ENCODE assay signal across 33 cellular contexts in genomic region chr10:64306888-64307287, GRCh38.
"Had no signal": no experiment of that assay in that cellular context is flagged by ENCODE, and none has a peak within 500 bp of the region (broad histone marks: within the 10 kb centered on the region; RNA-seq: fewer than 3 reads in every experiment).

No MANE protein-coding gene starts in this region.

- H3K36me3 ChIP-seq: adrenal gland, ascending aorta, breast epithelium, esophagus muscularis mucosa, gastrocnemius medialis had no signal

- ATAC-seq: activated CD4-positive, alpha-beta T cell treated with anti-CD3 and anti-CD28 coated beads for 36 hours; activated CD8-positive, alpha-beta memory T cell treated with anti-CD3 and anti-CD28 coated beads, Interleukin-2, amount 10 ng/mL, durations not matched to agents 7 days and 5 days; activated CD8-positive, alpha-beta T cell treated with anti-CD3 and anti-CD28 coated beads, Interleukin-2, amount 10 ng/mL, durations not matched to agents 7 days and 5 days; activated naive CD8-positive, alpha-beta T cell treated with anti-CD3 and anti-CD28 coated beads, Interleukin-2, amount 50 U/mL, for 24 hours; effector memory CD8-positive, alpha-beta T cell; foreskin keratinocyte; gastrocnemius medialis had no signal

- H3K27me3 ChIP-seq: adrenal gland, ascending aorta, breast epithelium, esophagus muscularis mucosa, foreskin keratinocyte, gastrocnemius medialis had no signal

- H3K27me3 Mint-ChIP-seq: activated CD4-positive, alpha-beta memory T cell treated with anti-CD3 and anti-CD28 coated beads for 36 hours; activated CD4-positive, alpha-beta T cell treated with anti-CD3 and anti-CD28 coated beads for 36 hours; activated CD4-positive, alpha-beta T cell treated with anti-CD3 and anti-CD28 coated beads, Interleukin-2, amount 10 ng/mL, durations not matched to agents 24 days and 14 days; activated CD8-positive, alpha-beta memory T cell treated with anti-CD3 and anti-CD28 coated beads, Interleukin-2, amount 10 ng/mL, durations not matched to agents 7 days and 5 days; activated naive CD4-positive, alpha-beta T cell treated with anti-CD3 and anti-CD28 coated beads, Interleukin-2, amount 50 U/mL, for 24 hours; activated naive CD8-positive, alpha-beta T cell treated with anti-CD3 and anti-CD28 coated beads for 36 hours; activated naive CD8-positive, alpha-beta T cell treated with anti-CD3 and anti-CD28 coated beads, Interleukin-2, amount 50 U/mL, for 24 hours; brain; central memory CD8-positive, alpha-beta T cell; effector memory CD8-positive, alpha-beta T cell had no signal

- H3K4me3 Mint-ChIP-seq: activated CD4-positive, alpha-beta memory T cell treated with anti-CD3 and anti-CD28 coated beads for 36 hours; activated CD4-positive, alpha-beta T cell treated with anti-CD3 and anti-CD28 coated beads for 36 hours; activated CD4-positive, alpha-beta T cell treated with anti-CD3 and anti-CD28 coated beads, Interleukin-2, amount 10 ng/mL, durations not matched to agents 24 days and 14 days; activated CD8-positive, alpha-beta memory T cell treated with anti-CD3 and anti-CD28 coated beads, Interleukin-2, amount 10 ng/mL, durations not matched to agents 7 days and 5 days; activated CD8-positive, alpha-beta T cell treated with anti-CD3 and anti-CD28 coated beads, Interleukin-2, amount 10 ng/mL, durations not matched to agents 7 days and 5 days; activated naive CD4-positive, alpha-beta T cell treated with anti-CD3 and anti-CD28 coated beads for 36 hours; activated naive CD4-positive, alpha-beta T cell treated with anti-CD3 and anti-CD28 coated beads, Interleukin-2, amount 50 U/mL, for 24 hours; activated naive CD8-positive, alpha-beta T cell treated with anti-CD3 and anti-CD28 coated beads for 36 hours; activated naive CD8-positive, alpha-beta T cell treated with anti-CD3 and anti-CD28 coated beads, Interleukin-2, amount 50 U/mL, for 24 hours; activated T-helper 1 cell treated with anti-CD3 and anti-CD28 coated beads, Interleukin-12 subunit alpha, Interleukin-12 subunit beta, Interleukin-2, Interleukin-4 antibody, amounts not matched to agents 30 ng/mL and 10 ng/mL and 1 ng/mL, durations not matched to agents 14 hours and 24 hours and 36 hours; brain; central memory CD8-positive, alpha-beta T cell; effector memory CD8-positive, alpha-beta T cell had no signal

- H3K4me1 ChIP-seq: adrenal gland, ascending aorta, breast epithelium, esophagus muscularis mucosa, foreskin keratinocyte, gastrocnemius medialis had no signal

- H3K9me3 Mint-ChIP-seq: activated CD4-positive, alpha-beta T cell treated with anti-CD3 and anti-CD28 coated beads, Interleukin-2, amount 10 ng/mL, durations not matched to agents 24 days and 14 days; activated naive CD4-positive, alpha-beta T cell treated with anti-CD3 and anti-CD28 coated beads for 36 hours; activated naive CD4-positive, alpha-beta T cell treated with anti-CD3 and anti-CD28 coated beads, Interleukin-2, amount 50 U/mL, for 24 hours; activated naive CD8-positive, alpha-beta T cell treated with anti-CD3 and anti-CD28 coated beads, Interleukin-2, amount 50 U/mL, for 24 hours; activated T-helper 1 cell treated with anti-CD3 and anti-CD28 coated beads, Interleukin-12 subunit alpha, Interleukin-12 subunit beta, Interleukin-2, Interleukin-4 antibody, amounts not matched to agents 30 ng/mL and 10 ng/mL and 1 ng/mL, durations not matched to agents 14 hours and 24 hours and 36 hours; activated T-helper 2 cell treated with anti-CD3 and anti-CD28 coated beads, Interferon-gamma antibody, Interleukin-2, Interleukin-4, amounts not matched to agents 10 μg/mL and 5 μg/mL and 100 μg/mL, durations not matched to agents 14 hours and 24 hours and 36 hours; brain had no signal

- H3K27ac ChIP-seq: adrenal gland, ascending aorta, breast epithelium, esophagus muscularis mucosa, foreskin keratinocyte, gastrocnemius medialis had no signal

- H3K36me3 Mint-ChIP-seq: activated CD4-positive, alpha-beta memory T cell treated with anti-CD3 and anti-CD28 coated beads for 36 hours; activated CD8-positive, alpha-beta memory T cell treated with anti-CD3 and anti-CD28 coated beads, Interleukin-2, amount 10 ng/mL, durations not matched to agents 7 days and 5 days; activated naive CD4-positive, alpha-beta T cell treated with anti-CD3 and anti-CD28 coated beads, Interleukin-2, amount 50 U/mL, for 24 hours; activated naive CD8-positive, alpha-beta T cell treated with anti-CD3 and anti-CD28 coated beads for 36 hours; brain had no signal

- H3K4me1 Mint-ChIP-seq: activated CD4-positive, alpha-beta T cell treated with anti-CD3 and anti-CD28 coated beads for 36 hours; activated CD4-positive, alpha-beta T cell treated with anti-CD3 and anti-CD28 coated beads, Interleukin-2, amount 10 ng/mL, durations not matched to agents 24 days and 14 days; activated CD8-positive, alpha-beta memory T cell treated with anti-CD3 and anti-CD28 coated beads, Interleukin-2, amount 10 ng/mL, durations not matched to agents 7 days and 5 days; activated naive CD4-positive, alpha-beta T cell treated with anti-CD3 and anti-CD28 coated beads, Interleukin-2, amount 50 U/mL, for 24 hours; activated naive CD8-positive, alpha-beta T cell treated with anti-CD3 and anti-CD28 coated beads for 36 hours; activated naive CD8-positive, alpha-beta T cell treated with anti-CD3 and anti-CD28 coated beads, Interleukin-2, amount 50 U/mL, for 24 hours; central memory CD8-positive, alpha-beta T cell had no signal

- H3K9me3 ChIP-seq: adrenal gland, ascending aorta, breast epithelium, esophagus muscularis mucosa, gastrocnemius medialis had no signal

- DNase-seq: activated CD4-positive, alpha-beta memory T cell treated with anti-CD3 and anti-CD28 coated beads for 36 hours; activated CD4-positive, alpha-beta T cell treated with anti-CD3 and anti-CD28 coated beads for 36 hours; activated CD4-positive, alpha-beta T cell treated with anti-CD3 and anti-CD28 coated beads, Interleukin-2, amount 10 ng/mL, durations not matched to agents 24 days and 14 days; activated CD4-positive, CD25-positive, alpha-beta regulatory T cell; activated CD4-positive, CD25-positive, alpha-beta regulatory T cell treated with anti-CD3 and anti-CD28 coated beads, Interleukin-2, amount 50 U/mL, for 72 hours; activated CD8-positive, alpha-beta memory T cell treated with anti-CD3 and anti-CD28 coated beads, Interleukin-2, amount 10 ng/mL, durations not matched to agents 7 days and 5 days; activated CD8-positive, alpha-beta memory T cell treated with anti-CD3 and anti-CD28 coated beads, Interleukin-2, amount 50 U/mL, for 4 hours; activated CD8-positive, alpha-beta T cell treated with anti-CD3 and anti-CD28 coated beads, Interleukin-2, amount 10 ng/mL, durations not matched to agents 7 days and 5 days; activated effector memory CD4-positive, alpha-beta T cell treated with anti-CD3 and anti-CD28 coated beads, Interleukin-2, amount 50 U/mL, for 16 hours; activated naive CD4-positive, alpha-beta T cell treated with anti-CD3 and anti-CD28 coated beads for 36 hours; activated naive CD8-positive, alpha-beta T cell treated with anti-CD3 and anti-CD28 coated beads for 36 hours; activated naive CD8-positive, alpha-beta T cell treated with anti-CD3 and anti-CD28 coated beads, Interleukin-2, amount 50 U/mL, for 24 hours; activated T-cell treated with anti-CD3 and anti-CD28 coated beads, Interleukin-2, amount 50 U/mL, for 1 hour; activated T-cell treated with anti-CD3 and anti-CD28 coated beads, Interleukin-2, amount 50 U/mL, for 48 hours; adrenal gland; amygdala; cortex of kidney; dermis blood vessel endothelial cell; effector CD4-positive, alpha-beta T cell; effector memory CD8-positive, alpha-beta T cell; erythroblast; foreskin keratinocyte; gastrocnemius medialis; glutamatergic neuron; T-helper 2 cell had no signal

- H3K27ac Mint-ChIP-seq: activated CD4-positive, alpha-beta memory T cell treated with anti-CD3 and anti-CD28 coated beads for 36 hours; activated CD4-positive, alpha-beta T cell treated with anti-CD3 and anti-CD28 coated beads for 36 hours; activated CD4-positive, alpha-beta T cell treated with anti-CD3 and anti-CD28 coated beads, Interleukin-2, amount 10 ng/mL, durations not matched to agents 24 days and 14 days; activated CD8-positive, alpha-beta memory T cell treated with anti-CD3 and anti-CD28 coated beads, Interleukin-2, amount 10 ng/mL, durations not matched to agents 7 days and 5 days; activated CD8-positive, alpha-beta T cell treated with anti-CD3 and anti-CD28 coated beads, Interleukin-2, amount 10 ng/mL, durations not matched to agents 7 days and 5 days; activated naive CD4-positive, alpha-beta T cell treated with anti-CD3 and anti-CD28 coated beads for 36 hours; activated naive CD4-positive, alpha-beta T cell treated with anti-CD3 and anti-CD28 coated beads, Interleukin-2, amount 50 U/mL, for 24 hours; activated naive CD8-positive, alpha-beta T cell treated with anti-CD3 and anti-CD28 coated beads for 36 hours; activated naive CD8-positive, alpha-beta T cell treated with anti-CD3 and anti-CD28 coated beads, Interleukin-2, amount 50 U/mL, for 24 hours; activated T-helper 1 cell treated with anti-CD3 and anti-CD28 coated beads, Interleukin-12 subunit alpha, Interleukin-12 subunit beta, Interleukin-2, Interleukin-4 antibody, amounts not matched to agents 30 ng/mL and 10 ng/mL and 1 ng/mL, durations not matched to agents 14 hours and 24 hours and 36 hours; activated T-helper 2 cell treated with anti-CD3 and anti-CD28 coated beads, Interferon-gamma antibody, Interleukin-2, Interleukin-4, amounts not matched to agents 10 μg/mL and 5 μg/mL and 100 μg/mL, durations not matched to agents 14 hours and 24 hours and 36 hours; brain; effector memory CD8-positive, alpha-beta T cell had no signal

- H3K4me3 ChIP-seq: adrenal gland, ascending aorta, breast epithelium, esophagus muscularis mucosa, gastrocnemius medialis had no signal
